Comparison of ENCODE assay signal across 8 cellular contexts in the genomic region with DNA sequence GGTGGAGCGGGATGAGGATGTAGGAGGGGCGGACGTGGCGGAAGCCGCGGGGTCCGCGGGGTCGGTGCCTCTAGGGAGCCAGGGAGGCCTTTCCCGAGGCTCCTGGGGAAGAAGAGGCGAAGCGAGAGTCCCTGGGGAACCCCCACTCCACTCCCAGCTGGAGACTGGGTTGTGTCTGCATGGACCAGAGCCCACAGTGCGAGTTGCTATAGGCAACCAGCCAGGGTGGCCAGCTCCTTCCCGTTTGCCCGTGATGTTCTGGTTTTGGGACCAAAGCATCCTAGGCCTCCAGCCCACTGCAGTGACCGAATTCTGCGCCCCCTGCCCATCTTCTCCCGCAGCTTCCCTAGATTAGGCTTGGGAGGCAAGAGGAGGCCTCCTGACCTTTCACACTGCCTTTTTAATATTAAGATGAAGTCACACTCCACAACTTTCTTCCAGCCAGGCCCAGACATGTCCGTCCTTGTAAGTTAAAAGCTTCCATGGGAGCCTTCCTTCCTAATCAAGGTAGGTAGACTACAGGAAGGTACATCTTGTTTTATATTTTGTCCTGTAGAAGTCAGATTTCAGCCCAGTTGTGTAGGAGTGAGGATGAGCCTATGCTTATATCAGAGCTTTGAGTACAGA. TPM values are rescaled to one million over a fixed set of nuclear protein-coding genes. Genes with fewer than 3 reads are reported as not detected.
DNase-seq lines count a peak whose midpoint lies in the region; ATAC-seq, FAIRE-seq and TF ChIP-seq lines count a peak whose summit lies in the region.

No MANE protein-coding gene starts in this region.

- peak overlapping the region; percentile 74 to 84 for H3K4me3 ChIP-seq in kidney (ENCODE audit: low read length in 2 of 2)

- H3K9me3 Mint-ChIP-seq in activated T-cell treated with anti-CD3 and anti-CD28 coated beads, Interleukin-2, amount 50 U/mL, for 72 hours = no peaks in the 10 kb centered on the region

- FAIRE-seq in kidney (lab: Jason Lieb, UNC) = no peak

- no peaks in the 10 kb centered on the region for H3K9me3 ChIP-seq in kidney (ENCODE audit: control insufficient read depth in 1 of 2, low read length in 2 of 2)

- peaks cover 49% of the 10 kb centered on the region for H3K4me1 Mint-ChIP-seq in activated T-cell treated with anti-CD3 and anti-CD28 coated beads, Interleukin-2, amount 50 U/mL, for 72 hours (ENCODE audit: low read depth)

- H3K36me3 Mint-ChIP-seq in activated T-cell treated with anti-CD3 and anti-CD28 coated beads, Interleukin-2, amount 50 U/mL, for 72 hours (ENCODE audit: insufficient read depth in 2 of 2) = peaks cover 10 to 27% of the 10 kb centered on the region in 2 donors

- H3K4me3 Mint-ChIP-seq in activated T-cell treated with anti-CD3 and anti-CD28 coated beads, Interleukin-2, amount 50 U/mL, for 72 hours = peak overlapping the region; percentile 92 to 100

- DNase-seq in activated T-cell treated with anti-CD3 and anti-CD28 coated beads, Interleukin-2, amount 50 U/mL, for 72 hours = no peak
- DNase-seq in activated T-cell treated with anti-CD3 and anti-CD28 coated beads, Interleukin-2, amount 50 U/mL, for 1 hour = no peak
- DNase-seq in NCI-H2171 treated with DMSO at 0.1 percent for 48 hours (lab: John Stamatoyannopoulos, UW) = peak; percentile 66
- DNase-seq in brain pericyte (ENCODE audit: low read depth, low spot score) = peak; percentile 24
- DNase-seq in kidney = no peak
- peak; percentile 69 for DNase-seq in stimulated activated naive CD4-positive, alpha-beta T cell treated with Interleukin-2 at 50 U/mL for 16 hours (lab: John Stamatoyannopoulos, UW)
- no peak for DNase-seq in iPS-NIHi7 (ENCODE audit: extremely low spot score)

- H3K27me3 Mint-ChIP-seq in activated T-cell treated with anti-CD3 and anti-CD28 coated beads, Interleukin-2, amount 50 U/mL, for 72 hours (ENCODE audit: low read depth) = no peaks in the 10 kb centered on the region

- H3K36me3 ChIP-seq in kidney (ENCODE audit: control insufficient read depth in 1 of 2, insufficient read depth in 2 of 2, low read length in 2 of 2) = peaks cover 0 to 6% of the 10 kb centered on the region in 2 donors

- peak overlapping the region; percentile 95 to 96 for H3K9ac ChIP-seq in kidney (ENCODE audit: low read length in 2 of 2)

- intact Hi-C loops in kidney (cut with DNase I) = no loop called here

- H3K27ac Mint-ChIP-seq in activated T-cell treated with anti-CD3 and anti-CD28 coated beads, Interleukin-2, amount 50 U/mL, for 72 hours = peak overlapping the region; percentile 100

- ATAC-seq in activated T-cell treated with anti-CD3 and anti-CD28 coated beads, Interleukin-2, amount 50 U/mL, for 72 hours (replicated peaks in 1 of 2) = peak; percentile 30 to 42
- ATAC-seq in HG02678 (IDR thresholded peaks at IDR 0.05; ENCODE audit: unreplicated experiment) = peak; percentile 24

- no peak for TF ChIP-seq CTCF in kidney (IDR thresholded peaks at IDR 0.05; ENCODE audit: borderline replicate concordance, extremely low read depth, insufficient read depth)

- H3K4me1 ChIP-seq in kidney (ENCODE audit: control insufficient read depth in 1 of 2, insufficient read depth in 1 of 2, low read depth in 1 of 2, low read length in 2 of 2) = peaks cover 3 to 4% of the 10 kb centered on the region in 2 donors

- H3K27ac ChIP-seq in kidney (ENCODE audit: low read depth in 2 of 2, low read length in 2 of 2) = peak overlapping the region; percentile 89 to 95

RNA-seq across cellular contexts. Expression of a gene that starts 0.5 kb away (rescaled TPM):
- total RNA-seq in activated T-cell treated with anti-CD3 and anti-CD28 coated beads, Interleukin-2, amount 50 U/mL, for 72 hours = 100 to 1,000 TPM; 185 to 224 TPM
- total RNA-seq in kidney = 48.6 TPM
- 90.9 TPM for polyA plus RNA-seq in kidney (ENCODE audit: insufficient read depth, low read depth, low replicate concordance)

RNA-seq across cellular contexts. Expression of a gene that starts 42.6 kb away (rescaled TPM):
- total RNA-seq in activated T-cell treated with anti-CD3 and anti-CD28 coated beads, Interleukin-2, amount 50 U/mL, for 72 hours = 1 to 10 TPM; 5.9 to 8.7 TPM
- 3.6 TPM for total RNA-seq in kidney
- polyA plus RNA-seq in kidney (ENCODE audit: insufficient read depth, low read depth, low replicate concordance) = 0.82 TPM

RNA-seq across cellular contexts. Expression of a gene that starts 43.0 kb away (rescaled TPM):
- total RNA-seq in activated T-cell treated with anti-CD3 and anti-CD28 coated beads, Interleukin-2, amount 50 U/mL, for 72 hours = 10 to 100 TPM; 24.2 to 24.6 TPM
- 12.6 TPM for total RNA-seq in kidney
- 5.0 TPM for polyA plus RNA-seq in kidney (ENCODE audit: insufficient read depth, low read depth, low replicate concordance)

Comparison
In these comparisons a context has a peak if more than half of its experiments do, and no peak if none do; other contexts are left out.
1. DNase-seq: peak in NCI-H2171 treated with DMSO at 0.1 percent for 48 hours (single experiment), brain pericyte (single experiment) and stimulated activated naive CD4-positive, alpha-beta T cell treated with Interleukin-2 at 50 U/mL for 16 hours (single experiment); none in activated T-cell treated with anti-CD3 and anti-CD28 coated beads, Interleukin-2, amount 50 U/mL, for 72 hours (0 of 2), activated T-cell treated with anti-CD3 and anti-CD28 coated beads, Interleukin-2, amount 50 U/mL, for 1 hour (single experiment), kidney (single experiment) and iPS-NIHi7 (single experiment).